In the genomic region with DNA sequence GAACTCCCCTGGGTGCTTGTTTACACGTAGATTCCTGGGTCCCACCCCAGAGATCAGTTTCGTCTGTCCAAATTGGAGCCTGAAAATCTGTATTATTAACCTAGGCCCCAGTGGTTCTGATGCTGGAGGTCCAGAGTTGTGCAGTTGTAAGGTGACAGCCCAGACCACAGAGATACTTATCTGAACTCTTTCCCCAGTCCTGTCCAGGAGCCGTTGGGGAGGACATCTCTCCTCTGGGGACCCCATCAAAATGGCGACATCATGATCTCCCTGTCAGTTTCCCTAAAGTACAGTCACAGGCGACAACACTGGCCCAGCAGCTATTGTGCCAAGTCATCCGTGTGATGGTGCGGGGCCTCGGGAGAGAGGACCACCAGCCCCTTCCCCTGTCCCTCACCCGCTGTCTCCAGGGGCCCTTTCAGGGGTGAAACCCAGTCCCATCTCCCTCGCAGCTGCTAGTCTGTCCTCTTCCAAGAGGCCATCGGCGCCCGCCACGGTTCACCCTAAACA, we compare ENCODE assay signal across 8 cellular contexts. TPM values are rescaled to one million over a fixed set of nuclear protein-coding genes. Genes with fewer than 3 reads are reported as not detected.
DNase-seq lines count a peak whose midpoint lies in the region; ATAC-seq, FAIRE-seq and TF ChIP-seq lines count a peak whose summit lies in the region.

No MANE protein-coding gene starts in this region.

- no peak overlapping the region for H2BK12ac ChIP-seq in H1 (ENCODE audit: low read depth, low read length)

- TF ChIP-seq CTCF in Caco-2 (IDR thresholded peaks at IDR 0.05; ENCODE audit: insufficient read depth in 1 of 2, low read depth in 1 of 2, low read length in 1 of 2, severe bottlenecking in 1 of 2, unreplicated experiment in 1 of 2) (no peak), OCI-LY1 (IDR thresholded peaks at IDR 0.05; ENCODE audit: low read length) (no peak), H1 (IDR thresholded peaks at IDR 0.05; ENCODE audit: control extremely low read depth in 1 of 3, insufficient read depth in 1 of 3, low read depth in 1 of 3, low read length in 3 of 3) (no peak), osteoblast (IDR thresholded peaks at IDR 0.05; ENCODE audit: extremely low read depth, low read depth, low read length) (no peak)

- H2BK20ac ChIP-seq in H1 (ENCODE audit: low read length): no peak overlapping the region

- no peak overlapping the region for H4K91ac ChIP-seq in H1 (replicated peaks; ENCODE audit: insufficient read length, low read length)

- POLR2A ChIA-PET in Caco-2 (lab: Charles Lee): no interaction called here
- POLR2A ChIA-PET in H1 (lab: Charles Lee; ENCODE audit: partially characterized antibody): no interaction called here

- CTCF ChIA-PET in Caco-2 (lab: Charles Lee) (no interaction called here), H1 (lab: Charles Lee; ENCODE audit: partially characterized antibody) (interaction anchor here (1.2 to 1.8 kb wide), 3 partner anchors 11 to 84 kb away, joined by 3 to 5 read pairs (median 3); no protein-coding TSS in a partner anchor)

- no peak overlapping the region for H3K14ac ChIP-seq in H1 (ENCODE audit: insufficient read length)

- no peaks in the 10 kb centered on the region for H3K9me3 ChIP-seq in Caco-2
- no peaks in the 10 kb centered on the region for H3K9me3 ChIP-seq in OCI-LY1 (ENCODE audit: low read length)
- no peaks in the 10 kb centered on the region for H3K9me3 ChIP-seq in H1 (ENCODE audit: insufficient read depth in 2 of 2, low read depth in 1 of 2, low read length in 1 of 2)
- H3K9me3 ChIP-seq in osteoblast (ENCODE audit: low read depth, low read length): no peaks in the 10 kb centered on the region

- no peak overlapping the region; the same call in 1 of the 2 replicates for H3K18ac ChIP-seq in H1 (ENCODE audit: extremely low read depth, low read length)

- H3F3A ChIP-seq in OCI-LY1 (ENCODE audit: insufficient read depth, low read length): no peaks in the 10 kb centered on the region

- no peak overlapping the region for H4K5ac ChIP-seq in H1 (ENCODE audit: insufficient read length, low read depth, low read length)

- H2AFZ ChIP-seq in OCI-LY1 (ENCODE audit: low read length): no peak overlapping the region
- 0 out of 2 replicates have a peak overlapping the region, but pooled peaks have one; percentile 61 for H2AFZ ChIP-seq in H1 (ENCODE audit: low read length)
- peak overlapping the region; percentile 17 for H2AFZ ChIP-seq in osteoblast (ENCODE audit: low read length)

- no peak for DNase-seq in Caco-2
- DNase-seq in H1 (ENCODE audit: low read depth in 1 of 2, low spot score in 2 of 2): peak in 1 of 2 experiments; percentile 75
- DNase-seq in osteoblast (ENCODE audit: insufficient read length, low spot score, missing footprints): no peak
- DNase-seq in DMS 273 (lab: John Stamatoyannopoulos, UW; ENCODE audit: unreplicated experiment): no peak
- no peak for DNase-seq in AG08395 (ENCODE audit: low spot score)
- no peak for DNase-seq in NCI-H187 treated with DMSO at 0.1 percent for 48 hours (lab: John Stamatoyannopoulos, UW)

- no peak for TF ChIP-seq RAD21 in H1 (IDR thresholded peaks at IDR 0.05 in 1 of 2, conservative IDR thresholded peaks at IDR 0.05 in 1 of 2; ENCODE audit: low read depth in 2 of 2, low read length in 2 of 2)

- H4K8ac ChIP-seq in H1 (ENCODE audit: extremely low read depth, insufficient read depth, low read length): no peak overlapping the region; the same call in 1 of the 2 replicates

- FAIRE-seq in H1 (lab: Jason Lieb, UNC): no peak

- no peak overlapping the region for H3K23ac ChIP-seq in H1 (ENCODE audit: insufficient read length)

- intact Hi-C loops in Caco-2 (cut with micrococcal nuclease; ENCODE audit: unreplicated experiment): no loop called here

- H3K9me2 ChIP-seq in OCI-LY1 (ENCODE audit: low read depth, low read length): no peaks in the 10 kb centered on the region

- H2AK5ac ChIP-seq in H1 (ENCODE audit: low read depth, low read length): no peak overlapping the region

- no peaks in the 10 kb centered on the region for H3K27me3 Mint-ChIP-seq in Caco-2 (ENCODE audit: insufficient read depth, unreplicated experiment)

- ATAC-seq in HG02678 (IDR thresholded peaks at IDR 0.05; ENCODE audit: unreplicated experiment): no peak

- H3K9ac ChIP-seq in OCI-LY1 (ENCODE audit: low read length) (peak overlapping the region; percentile 89; the same call in 1 of the 2 replicates), H1 (replicated peaks in 1 of 4; ENCODE audit: extremely low read depth in 1 of 4, low read depth in 3 of 4, low read length in 3 of 4) (peak overlapping the region in 1 of 4 experiments; percentile 43; a peak in 2 of 7 replicates)

- peak overlapping the region; percentile 90 for H3K27ac Mint-ChIP-seq in Caco-2 (ENCODE audit: unreplicated experiment)

- WGBS in H1 (ENCODE audit: extremely low coverage in 1 of 2, insufficient coverage in 1 of 2, insufficient read length in 1 of 2, insufficient replicate concordance in 2 of 2, low coverage in 1 of 2, low lambda C conversion rate in 2 of 2, missing lambda C conversion rate in 1 of 2), 2 experiments: 31% methylated on average over 14 of the region's 14 CpGs; no CpG with 5 or more reads in 1 of the 2 experiments

- H3K27me3 ChIP-seq in Caco-2 (replicated peaks; ENCODE audit: control insufficient read depth, insufficient read depth, low read length) (no peaks in the 10 kb centered on the region), OCI-LY1 (ENCODE audit: insufficient read depth, low read length) (peaks cover 4% of the 10 kb centered on the region; the same call in 1 of the 2 replicates), H1 (replicated peaks in 1 of 4; ENCODE audit: control insufficient read depth in 3 of 4, extremely low read depth in 1 of 4, insufficient read depth in 3 of 4, low read length in 3 of 4) (peaks cover 0 to 19% (median 14%) of the 10 kb centered on the region in 4 experiments; a peak in 6 of 7 replicates), osteoblast (ENCODE audit: insufficient read depth, low read length) (no peaks in the 10 kb centered on the region)

- H3K36me3 ChIP-seq in Caco-2 (ENCODE audit: control insufficient read depth, insufficient read depth, low read length) (no peaks in the 10 kb centered on the region; the same call in 1 of the 2 replicates), OCI-LY1 (ENCODE audit: insufficient read depth, low read length) (no peaks in the 10 kb centered on the region), H1 (ENCODE audit: control insufficient read depth in 2 of 4, insufficient read depth in 4 of 4, low read length in 3 of 4) (no peaks in the 10 kb centered on the region), osteoblast (ENCODE audit: insufficient read depth, low read length) (peaks cover 7% of the 10 kb centered on the region)

- peaks cover 12% of the 10 kb centered on the region; the same call in 1 of the 2 replicates for H3K4me1 ChIP-seq in Caco-2
- peaks cover 22% of the 10 kb centered on the region for H3K4me1 ChIP-seq in OCI-LY1 (ENCODE audit: insufficient read depth, low read length, severe bottlenecking)
- peaks cover 0 to 16% (median 3%) of the 10 kb centered on the region in 4 experiments; a peak in 6 of 7 replicates for H3K4me1 ChIP-seq in H1 (replicated peaks in 1 of 4; ENCODE audit: control insufficient read depth in 3 of 4, insufficient read depth in 4 of 4, low read length in 3 of 4)
- peaks cover 39% of the 10 kb centered on the region for H3K4me1 ChIP-seq in osteoblast (ENCODE audit: insufficient read depth, low read length)

- no peak for TF ChIP-seq POLR2A in H1 (IDR thresholded peaks at IDR 0.05; ENCODE audit: control extremely low read depth in 1 of 2, low read depth in 2 of 2, low read length in 2 of 2)

- H3K4me3 ChIP-seq in Caco-2 (ENCODE audit: low read depth, low read length): peak overlapping the region; percentile 68
- H3K4me3 ChIP-seq in OCI-LY1 (ENCODE audit: low read depth, low read length, poor library complexity, severe bottlenecking): peak overlapping the region; percentile 97
- peak overlapping the region; percentile 51 to 78 (median 64) for H3K4me3 ChIP-seq in H1 (ENCODE audit: extremely low read depth in 1 of 4, insufficient read depth in 2 of 4, low read depth in 3 of 4, low read length in 4 of 4)
- peak overlapping the region; percentile 90 for H3K4me3 ChIP-seq in osteoblast (ENCODE audit: insufficient read depth, low read length)

- no peaks in the 10 kb centered on the region for H4K20me1 ChIP-seq in OCI-LY1 (ENCODE audit: insufficient read depth, low read length)
- peaks cover 2 to 5% of the 10 kb centered on the region in 2 experiments for H4K20me1 ChIP-seq in H1 (replicated peaks in 1 of 2; ENCODE audit: control insufficient read depth in 1 of 2, insufficient read depth in 2 of 2, low read length in 2 of 2)
- peaks cover 24% of the 10 kb centered on the region for H4K20me1 ChIP-seq in osteoblast (ENCODE audit: insufficient read depth, low read length)

- H3K4me3 Mint-ChIP-seq in Caco-2 (ENCODE audit: unreplicated experiment): peak overlapping the region; percentile 84

- H3K79me2 ChIP-seq in OCI-LY1 (ENCODE audit: insufficient read depth, low read length) (no peaks in the 10 kb centered on the region), H1 (ENCODE audit: control insufficient read depth in 1 of 2, insufficient read depth in 2 of 2, low read length in 2 of 2) (no peaks in the 10 kb centered on the region), osteoblast (ENCODE audit: insufficient read depth, low read length) (peaks cover 38% of the 10 kb centered on the region)

- no peak overlapping the region for H2BK120ac ChIP-seq in H1 (replicated peaks; ENCODE audit: low read depth, low read length)

- H3K4me2 ChIP-seq in OCI-LY1 (ENCODE audit: low read length) (peak overlapping the region; percentile 91), H1 (ENCODE audit: insufficient read depth in 1 of 2, low read depth in 2 of 2, low read length in 2 of 2) (peak overlapping the region; percentile 85 to 93), osteoblast (ENCODE audit: insufficient read depth, low read length) (peak overlapping the region; percentile 98)

- no peak overlapping the region for H3K27ac ChIP-seq in OCI-LY1 (ENCODE audit: low read depth, low read length, poor library complexity, severe bottlenecking)
- H3K27ac ChIP-seq in H1 (ENCODE audit: low read depth, low read length): no peak overlapping the region
- H3K27ac ChIP-seq in osteoblast (ENCODE audit: low read depth, low read length): peak overlapping the region; percentile 66

- H3K9me3 Mint-ChIP-seq in Caco-2 (ENCODE audit: unreplicated experiment): no peaks in the 10 kb centered on the region

- H3K36me3 Mint-ChIP-seq in Caco-2 (ENCODE audit: insufficient read depth, unreplicated experiment): no peaks in the 10 kb centered on the region

- H3K4ac ChIP-seq in H1 (replicated peaks; ENCODE audit: insufficient read length, low read depth, low read length): no peak overlapping the region

- H3K56ac ChIP-seq in H1 (replicated peaks; ENCODE audit: insufficient read length, low read depth, low read length): no peak overlapping the region

- no peak overlapping the region for H2BK15ac ChIP-seq in H1 (ENCODE audit: low read length)

- TF ChIP-seq EP300 in H1 (IDR thresholded peaks at IDR 0.05; ENCODE audit: borderline replicate concordance in 1 of 2, low read depth in 2 of 2, low read length in 2 of 2): no peak

- no TSS peak for BruUV-seq in Caco-2 (replicated peaks; lab: Mats Ljungman, UMichigan)

- peaks cover 7% of the 10 kb centered on the region for H3K4me1 Mint-ChIP-seq in Caco-2 (ENCODE audit: low read depth, unreplicated experiment)

- H2BK5ac ChIP-seq in H1 (ENCODE audit: low read depth, low read length): no peak overlapping the region

- H3K79me1 ChIP-seq in H1 (ENCODE audit: low read depth, low read length): no peaks in the 10 kb centered on the region

- peaks cover 8% of the 10 kb centered on the region for H3K23me2 ChIP-seq in H1 (ENCODE audit: low read depth, low read length)

RNA-seq across cellular contexts. Expression of a gene that starts 0.7 kb away (rescaled TPM):
- 29.5 and 30.3 TPM in 2 replicates for total RNA-seq in Caco-2 (2022)
- total RNA-seq in H1 (2021; fragmentation: NEBNext Ultra II Directional; extraction: Animal tissue kit (Norgen Biotek cat#: 25700)): 23.5 and 25.1 TPM in 2 replicates
- 24.4 and 30.8 TPM in 2 replicates for polyA plus RNA-seq in H1 (2011; rRNA removed)
- 24.6 TPM for polyA plus RNA-seq in H1 (2011; cell fraction: cytosol; rRNA removed)
- polyA plus RNA-seq in H1 (2011; cell fraction: nucleus; rRNA removed): 22.1 TPM
- polyA plus RNA-seq in H1 (2012, experiment 1 of 2): 16.3 to 23.1 TPM (median 20.7 TPM) in 4 replicates
- polyA plus RNA-seq in H1 (2012, experiment 2 of 2): 23.1 TPM
- polyA plus RNA-seq in H1 (2013, experiment 1 of 2): 16.3 TPM
- 16.6 TPM for polyA plus RNA-seq in H1 (2013, experiment 2 of 2)
- polyA minus RNA-seq in H1 (2011; rRNA and poly(A)+ RNA removed): 4.3 and 4.8 TPM in 2 replicates
- polyA minus RNA-seq in H1 (2011; cell fraction: cytosol; rRNA and poly(A)+ RNA removed): 16.7 TPM
- polyA minus RNA-seq in H1 (2011; cell fraction: nucleus; rRNA and poly(A)+ RNA removed): 5.9 TPM
- 35.8 and 36.8 TPM in 2 replicates for total RNA-seq in osteoblast

RNA-seq across cellular contexts. Expression of a gene that starts 29.3 kb away (rescaled TPM):
- total RNA-seq in Caco-2 (2022): not detected in 2 replicates
- total RNA-seq in H1 (2021; fragmentation: NEBNext Ultra II Directional; extraction: Animal tissue kit (Norgen Biotek cat#: 25700)): 0.09 TPM in 1 of 2 replicates, not detected in the other
- polyA plus RNA-seq in H1 (2011; rRNA removed): not detected in 2 replicates
- polyA plus RNA-seq in H1 (2011; cell fraction: cytosol; rRNA removed): not detected
- not detected for polyA plus RNA-seq in H1 (2011; cell fraction: nucleus; rRNA removed)
- not detected in 4 replicates for polyA plus RNA-seq in H1 (2012, experiment 1 of 2)
- not detected for polyA plus RNA-seq in H1 (2012, experiment 2 of 2)
- not detected for polyA plus RNA-seq in H1 (2013, experiment 1 of 2)
- polyA plus RNA-seq in H1 (2013, experiment 2 of 2): 0.29 TPM
- polyA minus RNA-seq in H1 (2011; rRNA and poly(A)+ RNA removed): not detected in 2 replicates
- not detected for polyA minus RNA-seq in H1 (2011; cell fraction: cytosol; rRNA and poly(A)+ RNA removed)
- not detected for polyA minus RNA-seq in H1 (2011; cell fraction: nucleus; rRNA and poly(A)+ RNA removed)
- not detected in 2 replicates for total RNA-seq in osteoblast

RNA-seq across cellular contexts. Expression of a gene that starts 47.6 kb away (rescaled TPM):
- not detected in 2 replicates for total RNA-seq in Caco-2 (2022)
- total RNA-seq in H1 (2021; fragmentation: NEBNext Ultra II Directional; extraction: Animal tissue kit (Norgen Biotek cat#: 25700)): not detected in 2 replicates
- polyA plus RNA-seq in H1 (2011; rRNA removed): not detected in 2 replicates
- polyA plus RNA-seq in H1 (2011; cell fraction: cytosol; rRNA removed): not detected
- not detected for polyA plus RNA-seq in H1 (2011; cell fraction: nucleus; rRNA removed)
- not detected in 4 replicates for polyA plus RNA-seq in H1 (2012, experiment 1 of 2)
- polyA plus RNA-seq in H1 (2012, experiment 2 of 2): not detected
- polyA plus RNA-seq in H1 (2013, experiment 1 of 2): not detected
- polyA plus RNA-seq in H1 (2013, experiment 2 of 2): not detected
- not detected in 2 replicates for polyA minus RNA-seq in H1 (2011; rRNA and poly(A)+ RNA removed)
- polyA minus RNA-seq in H1 (2011; cell fraction: cytosol; rRNA and poly(A)+ RNA removed): not detected
- not detected for polyA minus RNA-seq in H1 (2011; cell fraction: nucleus; rRNA and poly(A)+ RNA removed)
- not detected in 2 replicates for total RNA-seq in osteoblast
